Comparison of ENCODE assay signal across 20 cellular contexts in genomic region chr13:109922518-109922917, GRCh38.
DNase-seq lines count a peak whose midpoint lies in the region; ATAC-seq and TF ChIP-seq lines count a peak whose summit lies in the region.
"Had no signal": no experiment of that assay in that cellular context is flagged by ENCODE, and none has a peak within 500 bp of the region (broad histone marks: within the 10 kb centered on the region; RNA-seq: fewer than 3 reads in every experiment).

No MANE protein-coding gene starts in this region.

- no peak overlapping the region for H2AK5ac ChIP-seq in mesenchymal stem cell (ENCODE audit: low read length, severe bottlenecking)

- no peak overlapping the region for H3K18ac ChIP-seq in mesenchymal stem cell (ENCODE audit: low read depth in 1 of 2, low read length in 2 of 2)

- H3K27ac Mint-ChIP-seq in MCF 10A (ENCODE audit: low read depth, unreplicated experiment): no peak overlapping the region

- H3K4me2 ChIP-seq in mesenchymal stem cell (ENCODE audit: low read length, poor library complexity, severe bottlenecking): no peak overlapping the region

- H3K79me1 ChIP-seq in mesenchymal stem cell (replicated peaks; ENCODE audit: low read length, poor library complexity, severe bottlenecking): no peaks in the 10 kb centered on the region

- no peaks in the 10 kb centered on the region for H3K36me3 Mint-ChIP-seq in MCF 10A (ENCODE audit: insufficient read depth, unreplicated experiment)

- H3K4me3 ChIP-seq in breast epithelium: no peak overlapping the region
- H3K4me3 ChIP-seq in RWPE2 (ENCODE audit: severe bottlenecking): no peak overlapping the region
- no peak overlapping the region for H3K4me3 ChIP-seq in epithelial cell of esophagus (ENCODE audit: low read length)
- no peak overlapping the region for H3K4me3 ChIP-seq in mesenchymal stem cell (ENCODE audit: insufficient read depth in 1 of 2, low read depth in 1 of 2, low read length in 2 of 2)
- H3K4me3 ChIP-seq: HAP-1 had no signal

- peaks cover 6% of the 10 kb centered on the region for H3K4me1 Mint-ChIP-seq in MCF 10A (ENCODE audit: insufficient read depth, unreplicated experiment)

- no peak overlapping the region for H2BK15ac ChIP-seq in mesenchymal stem cell (ENCODE audit: low read depth, poor library complexity, severe bottlenecking)

- DNase-seq in MCF 10A (ENCODE audit: unreplicated experiment): peak; percentile 25
- DNase-seq in breast epithelium (ENCODE audit: low spot score in 2 of 2): no peak
- DNase-seq in RWPE2 (ENCODE audit: low spot score): no peak
- DNase-seq in epithelial cell of esophagus (ENCODE audit: low read depth): peak; percentile 38
- no peak for DNase-seq in mesenchymal stem cell
- DNase-seq in ACHN: no peak
- DNase-seq in DMS114 treated with DMSO at 0.1 percent for 48 hours (lab: John Stamatoyannopoulos, UW; ENCODE audit: unreplicated experiment): no peak
- DNase-seq: C1 segment of cervical spinal cord, DMS79, Karpas-422, MM.1S, NCI-H1105, NCI-H1694, NCI-H2081 treated with DMSO at 0.1 percent for 48 hours, NCI-H446 treated with DMSO at 0.1 percent for 48 hours, NCI-H69, SIG-M5 had no signal

- in situ Hi-C loops in ACHN (cut with HindIII; ENCODE audit: low pct_ligation_motif_present, low pct_unique_long_range_greater_than_20kb, low sequenced_read_pairs): no loop called here

- H2BK5ac ChIP-seq in mesenchymal stem cell (ENCODE audit: low read depth, low read length, poor library complexity, severe bottlenecking): no peak overlapping the region

- H2AFZ ChIP-seq in mesenchymal stem cell (ENCODE audit: low read depth, low read length): no peak overlapping the region

- BruUV-seq in MCF 10A (replicated peaks; lab: Mats Ljungman, UMichigan): no TSS peak

- no peak overlapping the region for H2BK12ac ChIP-seq in mesenchymal stem cell (ENCODE audit: low read length in 2 of 2)

- H2BK120ac ChIP-seq in mesenchymal stem cell (ENCODE audit: low read depth, low read length): no peak overlapping the region

- WGBS in mesenchymal stem cell: 50% methylated on average over 1 of the region's 2 CpGs

- H3K4me1 ChIP-seq in breast epithelium: no peaks in the 10 kb centered on the region
- H3K4me1 ChIP-seq in RWPE2 (ENCODE audit: insufficient read depth, poor library complexity, severe bottlenecking): peaks cover 10% of the 10 kb centered on the region
- H3K4me1 ChIP-seq in mesenchymal stem cell (ENCODE audit: control insufficient read depth, insufficient read depth, low read depth, low read length): peaks cover 7% of the 10 kb centered on the region
- H3K4me1 ChIP-seq: HAP-1 had no signal

- no peaks in the 10 kb centered on the region for H3K9me3 ChIP-seq in breast epithelium
- peaks cover 5% of the 10 kb centered on the region for H3K9me3 ChIP-seq in RWPE2 (ENCODE audit: severe bottlenecking)
- H3K9me3 ChIP-seq in mesenchymal stem cell (ENCODE audit: control insufficient read depth, low read length): peaks cover 4% of the 10 kb centered on the region
- H3K9me3 ChIP-seq: HAP-1 had no signal

- no peaks in the 10 kb centered on the region for H3K27me3 ChIP-seq in breast epithelium
- no peaks in the 10 kb centered on the region for H3K27me3 ChIP-seq in RWPE2 (ENCODE audit: insufficient read depth, poor library complexity, severe bottlenecking)
- H3K27me3 ChIP-seq in mesenchymal stem cell (ENCODE audit: control insufficient read depth in 1 of 2, insufficient read depth in 1 of 2, low read length in 2 of 2): no peaks in the 10 kb centered on the region

- H3K36me3 ChIP-seq in breast epithelium (no peaks in the 10 kb centered on the region), RWPE2 (ENCODE audit: low read depth) (no peaks in the 10 kb centered on the region), mesenchymal stem cell (ENCODE audit: control insufficient read depth in 1 of 2, insufficient read depth in 2 of 2, low read depth in 1 of 2, low read length in 2 of 2) (no peaks in the 10 kb centered on the region)
- H3K36me3 ChIP-seq: HAP-1 had no signal

- H3K23ac ChIP-seq in mesenchymal stem cell (ENCODE audit: low read length in 2 of 2): no peak overlapping the region

- H3K4ac ChIP-seq in mesenchymal stem cell (ENCODE audit: low read depth in 1 of 2, low read length in 2 of 2): no peak overlapping the region

- no peak overlapping the region for H4K91ac ChIP-seq in mesenchymal stem cell (ENCODE audit: low read length)

- no peak overlapping the region for H3K4me3 Mint-ChIP-seq in MCF 10A (ENCODE audit: unreplicated experiment)

- ATAC-seq in RWPE2 (ENCODE audit: low read depth) (peak; percentile 66), GM19455 (IDR thresholded peaks at IDR 0.05; ENCODE audit: unreplicated experiment) (no peak)

- POLR2A ChIA-PET in MCF 10A (lab: Yijun Ruan, JAX): interaction anchor here (1.1 kb wide), 1 partner anchor 39 kb away, joined by 3 read pairs; no protein-coding TSS in a partner anchor

- TF ChIP-seq CTCF in MCF 10A (IDR thresholded peaks at IDR 0.05; ENCODE audit: unreplicated experiment) (no peak), breast epithelium (IDR thresholded peaks at IDR 0.05) (no peak), RWPE2 (IDR thresholded peaks at IDR 0.05; ENCODE audit: poor library complexity, severe bottlenecking) (no peak), epithelial cell of esophagus (IDR thresholded peaks at IDR 0.05; ENCODE audit: insufficient read depth, low read depth, low read length, missing control alignments) (no peak)

- no peak overlapping the region for H3K9ac ChIP-seq in mesenchymal stem cell (ENCODE audit: low read length)

- CTCF ChIA-PET in MCF 10A (lab: Yijun Ruan, JAX): interaction anchor here (0.6 kb wide), 1 partner anchor 715 kb away, joined by 4 read pairs; no protein-coding TSS in a partner anchor

- TF ChIP-seq POLR2A in breast epithelium (IDR thresholded peaks at IDR 0.05): no peak

- H3K27ac ChIP-seq in breast epithelium (no peak overlapping the region), RWPE2 (ENCODE audit: poor library complexity, severe bottlenecking) (no peak overlapping the region), mesenchymal stem cell (ENCODE audit: low read length, poor library complexity, severe bottlenecking) (no peak overlapping the region)
- H3K27ac ChIP-seq: HL-60 had no signal

- no peak overlapping the region for H3K14ac ChIP-seq in mesenchymal stem cell (ENCODE audit: low read length in 2 of 2)

- no peak overlapping the region for H4K8ac ChIP-seq in mesenchymal stem cell (ENCODE audit: low read length)

- intact Hi-C loops in MCF 10A (cut with micrococcal nuclease) (no loop called here), breast epithelium (cut with DNase I; ENCODE audit: low total_unique reads) (no loop called here)

- H3K9me3 Mint-ChIP-seq in MCF 10A (ENCODE audit: unreplicated experiment): no peaks in the 10 kb centered on the region

- H3K27me3 Mint-ChIP-seq in MCF 10A (ENCODE audit: insufficient read depth, unreplicated experiment): no peaks in the 10 kb centered on the region

Comparison
In these comparisons a context has a peak if more than half of its experiments do, and no peak if none do; other contexts are left out.
1. DNase-seq: peak in MCF 10A (single experiment) and epithelial cell of esophagus (single experiment); none in breast epithelium (0 of 2), RWPE2 (single experiment), mesenchymal stem cell (single experiment), ACHN (single experiment) and DMS114 treated with DMSO at 0.1 percent for 48 hours (single experiment).